Comparison of ENCODE assay signal across 19 cellular contexts in genomic region chr10:60849217-60849616, GRCh38.
"Had no signal": no experiment of that assay in that cellular context is flagged by ENCODE, and none has a peak within 500 bp of the region (broad histone marks: within the 10 kb centered on the region; RNA-seq: fewer than 3 reads in every experiment).

No MANE protein-coding gene starts in this region.

- H3K27me3 ChIP-seq: esophagus squamous epithelium, hepatocyte, upper lobe of left lung had no signal

- H2AFZ ChIP-seq: hepatocyte had no signal

- H3K36me3 ChIP-seq: esophagus squamous epithelium, upper lobe of left lung had no signal

- ATAC-seq: stimulated activated naive CD8-positive, alpha-beta T cell treated with anti-CD3 and anti-CD28 coated beads, Interleukin-15, Interleukin-2, amounts not matched to agents 100 U/mL and 50 U/mL, for 24 hours; T-helper 17 cell had no signal

- H3K4me3 ChIP-seq: esophagus squamous epithelium, hepatocyte, upper lobe of left lung had no signal

- DNase-seq: activated CD4-positive, alpha-beta memory T cell treated with anti-CD3 and anti-CD28 coated beads for 36 hours; activated CD4-positive, alpha-beta T cell treated with anti-CD3 and anti-CD28 coated beads for 4 hours; activated CD4-positive, CD25-positive, alpha-beta regulatory T cell; activated naive CD4-positive, alpha-beta T cell treated with Interleukin-2 at 50 U/mL for 16 hours; activated naive CD8-positive, alpha-beta T cell treated with anti-CD3 and anti-CD28 coated beads for 36 hours; activated T-cell treated with anti-CD3 and anti-CD28 coated beads, Interleukin-2, amount 50 U/mL, for 48 hours; cortex of kidney; endodermal cell; esophagus squamous epithelium; foreskin fibroblast; immature natural killer cell; mammary epithelial cell; nucleus accumbens; stimulated activated CD4-positive, alpha-beta T cell treated with anti-CD3 and anti-CD28 coated beads, Interleukin-4, amount 100 ng/mL, for 24 hours; stimulated activated naive CD8-positive, alpha-beta T cell treated with anti-CD3 and anti-CD28 coated beads, Interleukin-15, Interleukin-2, amounts not matched to agents 100 U/mL and 50 U/mL, for 24 hours; SW 1271; T-helper 17 cell; upper lobe of left lung had no signal

- H3K9me3 ChIP-seq: esophagus squamous epithelium, upper lobe of left lung had no signal

- H3K27ac ChIP-seq: esophagus squamous epithelium, hepatocyte, upper lobe of left lung had no signal

- H3K79me2 ChIP-seq: hepatocyte had no signal

- H3K4me2 ChIP-seq: hepatocyte had no signal
